In the genomic region with DNA sequence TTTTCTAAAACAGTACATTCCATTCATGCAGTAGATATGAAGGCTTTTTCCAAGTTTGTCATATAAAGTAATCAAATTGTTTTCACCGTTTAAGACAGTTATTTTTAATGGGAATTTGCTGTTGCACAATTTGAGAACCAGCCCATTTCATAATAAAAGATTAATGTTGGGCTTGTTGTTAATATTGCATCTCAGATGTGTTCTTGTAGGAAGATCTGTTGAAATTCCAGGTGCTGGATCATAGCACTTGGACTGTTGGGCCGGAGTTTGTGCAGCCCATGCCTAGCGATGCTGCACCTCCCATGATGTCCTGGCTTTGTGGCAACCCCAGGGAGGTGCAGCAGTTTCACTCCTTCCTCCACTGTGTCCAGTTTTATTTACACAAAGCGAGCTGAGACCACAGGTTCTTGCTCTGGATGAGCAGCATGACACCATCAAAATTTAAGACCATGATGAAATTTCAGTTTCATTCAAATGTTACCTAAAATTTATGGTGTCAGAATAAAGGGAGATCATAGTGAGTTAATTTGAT, we compare ENCODE assay signal across 30 cellular contexts. TPM values are rescaled to one million over a fixed set of nuclear protein-coding genes. Genes with fewer than 3 reads are reported as not detected.
DNase-seq lines count a peak whose midpoint lies in the region; ATAC-seq and TF ChIP-seq lines count a peak whose summit lies in the region.
"Had no signal": no experiment of that assay in that cellular context is flagged by ENCODE, and none has a peak within 500 bp of the region (broad histone marks: within the 10 kb centered on the region; RNA-seq: fewer than 3 reads in every experiment).

No MANE protein-coding gene starts in this region.

- no peak overlapping the region for H3K4me3 ChIP-seq in PC-9
- H3K4me3 ChIP-seq: neural progenitor cell, skin epidermis had no signal

- POLR2A ChIA-PET in activated CD8-positive, alpha-beta T cell treated with anti-CD3 and anti-CD28 coated beads for 36 hours (lab: Charles Lee), result no interaction called here
- POLR2A ChIA-PET in activated CD8-positive, alpha-beta T cell treated with anti-CD3 and anti-CD28 coated beads, Interleukin-2, amount 10 ng/mL, durations not matched to agents 7 days and 5 days (lab: Charles Lee), result no interaction called here
- POLR2A ChIA-PET in PC-9 (lab: Charles Lee; ENCODE audit: unreplicated experiment), result no interaction called here

- no peak overlapping the region for H2AFZ ChIP-seq in PC-9
- H2AFZ ChIP-seq: neural progenitor cell, parathyroid adenoma had no signal

- H3F3A ChIP-seq in PC-9 (ENCODE audit: insufficient read depth, low read depth), result no peaks in the 10 kb centered on the region

- H3K4me2 ChIP-seq in PC-9, result no peak overlapping the region
- H3K4me2 ChIP-seq: neural progenitor cell had no signal

- no peak overlapping the region for H3K4me3 Mint-ChIP-seq in activated CD8-positive, alpha-beta T cell treated with anti-CD3 and anti-CD28 coated beads for 36 hours
- H3K4me3 Mint-ChIP-seq in activated CD8-positive, alpha-beta T cell treated with anti-CD3 and anti-CD28 coated beads, Interleukin-2, amount 10 ng/mL, durations not matched to agents 7 days and 5 days, result no peak overlapping the region
- H3K4me3 Mint-ChIP-seq in brain, result no peak overlapping the region
- H3K4me3 Mint-ChIP-seq in nephron, result no peak overlapping the region
- H3K4me3 Mint-ChIP-seq: activated CD4-positive, alpha-beta T cell treated with anti-CD3 and anti-CD28 coated beads, Interleukin-2, amount 10 ng/mL, durations not matched to agents 24 days and 14 days; neural progenitor cell; stimulated activated naive B cell treated with anti-CD40 and anti-IgM and Interleukin-4, amounts not matched to agents 10 μg/mL and 1 μg/mL and 100 μg/mL, for 72 hours had no signal

- ATAC-seq in activated CD8-positive, alpha-beta T cell treated with anti-CD3 and anti-CD28 coated beads for 36 hours, result no peak
- no peak for ATAC-seq in activated CD8-positive, alpha-beta T cell treated with anti-CD3 and anti-CD28 coated beads, Interleukin-2, amount 10 ng/mL, durations not matched to agents 7 days and 5 days
- ATAC-seq: left lobe of liver; stimulated activated naive B cell treated with anti-CD40 and anti-IgM and Interleukin-4, amounts not matched to agents 10 μg/mL and 1 μg/mL and 100 μg/mL, for 72 hours had no signal

- no peaks in the 10 kb centered on the region for H3K27me3 ChIP-seq in PC-9 (ENCODE audit: insufficient read depth, low read depth)
- H3K27me3 ChIP-seq: brain microvascular endothelial cell, neural progenitor cell had no signal

- H3K36me3 Mint-ChIP-seq in activated CD8-positive, alpha-beta T cell treated with anti-CD3 and anti-CD28 coated beads for 36 hours (ENCODE audit: low read depth), result peaks cover 12% of the 10 kb centered on the region
- H3K36me3 Mint-ChIP-seq in activated CD8-positive, alpha-beta T cell treated with anti-CD3 and anti-CD28 coated beads, Interleukin-2, amount 10 ng/mL, durations not matched to agents 7 days and 5 days (ENCODE audit: low read depth), result peaks cover 31% of the 10 kb centered on the region
- H3K36me3 Mint-ChIP-seq in brain (peaks cover 55% of the 10 kb centered on the region), nephron (ENCODE audit: low read depth) (peaks cover 53% of the 10 kb centered on the region)

- no peaks in the 10 kb centered on the region; the same call in 1 of the 2 replicates for H3K36me3 ChIP-seq in PC-9 (ENCODE audit: low read depth)

- no TSS peak for BruUV-seq in PC-9 (replicated peaks; lab: Mats Ljungman, UMichigan)

- peaks cover 2% of the 10 kb centered on the region for H3K4me1 Mint-ChIP-seq in activated CD8-positive, alpha-beta T cell treated with anti-CD3 and anti-CD28 coated beads for 36 hours (ENCODE audit: low read depth)
- peaks cover 6% of the 10 kb centered on the region for H3K4me1 Mint-ChIP-seq in activated CD8-positive, alpha-beta T cell treated with anti-CD3 and anti-CD28 coated beads, Interleukin-2, amount 10 ng/mL, durations not matched to agents 7 days and 5 days (ENCODE audit: low read depth)
- H3K4me1 Mint-ChIP-seq in brain (peaks cover 11% of the 10 kb centered on the region), nephron (peaks cover 30% of the 10 kb centered on the region)
- H3K4me1 Mint-ChIP-seq: activated CD4-positive, alpha-beta T cell treated with anti-CD3 and anti-CD28 coated beads, Interleukin-2, amount 10 ng/mL, durations not matched to agents 24 days and 14 days; stimulated activated naive B cell treated with anti-CD40 and anti-IgM and Interleukin-4, amounts not matched to agents 10 μg/mL and 1 μg/mL and 100 μg/mL, for 72 hours had no signal

- H4K20me1 ChIP-seq in PC-9 (ENCODE audit: insufficient read depth), result peaks cover 3% of the 10 kb centered on the region; the same call in 1 of the 2 replicates

- H3K27me3 Mint-ChIP-seq in activated CD8-positive, alpha-beta T cell treated with anti-CD3 and anti-CD28 coated beads for 36 hours, result no peaks in the 10 kb centered on the region
- H3K27me3 Mint-ChIP-seq in activated CD8-positive, alpha-beta T cell treated with anti-CD3 and anti-CD28 coated beads, Interleukin-2, amount 10 ng/mL, durations not matched to agents 7 days and 5 days (ENCODE audit: low read depth), result no peaks in the 10 kb centered on the region
- H3K27me3 Mint-ChIP-seq in brain (no peaks in the 10 kb centered on the region), nephron (ENCODE audit: low read depth) (no peaks in the 10 kb centered on the region)
- H3K27me3 Mint-ChIP-seq: activated CD4-positive, alpha-beta T cell treated with anti-CD3 and anti-CD28 coated beads, Interleukin-2, amount 10 ng/mL, durations not matched to agents 24 days and 14 days; stimulated activated naive B cell treated with anti-CD40 and anti-IgM and Interleukin-4, amounts not matched to agents 10 μg/mL and 1 μg/mL and 100 μg/mL, for 72 hours had no signal

- CTCF ChIA-PET in activated CD8-positive, alpha-beta T cell treated with anti-CD3 and anti-CD28 coated beads for 36 hours (lab: Charles Lee), result interaction anchor here (0.9 to 1.6 kb wide), 2 partner anchors 14 to 193 kb away, joined by 3 to 5 read pairs; no protein-coding TSS in a partner anchor
- CTCF ChIA-PET in activated CD8-positive, alpha-beta T cell treated with anti-CD3 and anti-CD28 coated beads, Interleukin-2, amount 10 ng/mL, durations not matched to agents 7 days and 5 days (lab: Charles Lee), result interaction anchor here (1.6 kb wide), 1 partner anchor 193 kb away, joined by 9 read pairs; no protein-coding TSS in a partner anchor
- CTCF ChIA-PET in PC-9 (lab: Charles Lee), result no interaction called here

- no peaks in the 10 kb centered on the region for H3K4me1 ChIP-seq in PC-9 (replicated peaks; ENCODE audit: insufficient read depth)
- H3K4me1 ChIP-seq: neural progenitor cell, parathyroid adenoma had no signal

- no peaks in the 10 kb centered on the region for H3K9me3 ChIP-seq in PC-9 (ENCODE audit: insufficient read depth, low read depth)

- H3K9me3 Mint-ChIP-seq in activated CD8-positive, alpha-beta T cell treated with anti-CD3 and anti-CD28 coated beads for 36 hours, result no peaks in the 10 kb centered on the region
- H3K9me3 Mint-ChIP-seq in activated CD8-positive, alpha-beta T cell treated with anti-CD3 and anti-CD28 coated beads, Interleukin-2, amount 10 ng/mL, durations not matched to agents 7 days and 5 days (ENCODE audit: insufficient read depth), result no peaks in the 10 kb centered on the region
- H3K9me3 Mint-ChIP-seq in brain (no peaks in the 10 kb centered on the region), nephron (no peaks in the 10 kb centered on the region)
- H3K9me3 Mint-ChIP-seq: activated CD4-positive, alpha-beta T cell treated with anti-CD3 and anti-CD28 coated beads, Interleukin-2, amount 10 ng/mL, durations not matched to agents 24 days and 14 days; neural progenitor cell; stimulated activated naive B cell treated with anti-CD40 and anti-IgM and Interleukin-4, amounts not matched to agents 10 μg/mL and 1 μg/mL and 100 μg/mL, for 72 hours had no signal

- intact Hi-C loops in activated CD8-positive, alpha-beta T cell treated with anti-CD3 and anti-CD28 coated beads for 36 hours (cut with micrococcal nuclease), result no loop called here
- intact Hi-C loops in PC-9 (cut with micrococcal nuclease; ENCODE audit: unreplicated experiment), result no loop called here

- no peaks in the 10 kb centered on the region for H3K9me2 ChIP-seq in PC-9 (ENCODE audit: insufficient read depth)

- no peak for DNase-seq in activated CD8-positive, alpha-beta T cell treated with anti-CD3 and anti-CD28 coated beads for 36 hours
- DNase-seq in activated CD8-positive, alpha-beta T cell treated with anti-CD3 and anti-CD28 coated beads, Interleukin-2, amount 10 ng/mL, durations not matched to agents 7 days and 5 days, result no peak
- DNase-seq in PC-9 (no peak), NCI-H187 treated with DMSO at 0.1 percent for 48 hours (lab: John Stamatoyannopoulos, UW) (no peak)
- DNase-seq: 8988T; activated CD4-positive, alpha-beta T cell treated with anti-CD3 and anti-CD28 coated beads, Interleukin-2, amount 10 ng/mL, durations not matched to agents 24 days and 14 days; activated T-cell treated with anti-CD3 and anti-CD28 coated beads, Interleukin-2, amount 50 U/mL, for 1 hour; amniotic stem cell; brain microvascular endothelial cell; COR-L47; glutamatergic neuron; KG1; mesenchymal stem cell; NCI-H1092 treated with DMSO at 0.1 percent for 48 hours; NCI-H187; NCI-H2171; NCI-H510A; retina; stimulated activated naive B cell treated with anti-CD40 and anti-IgM and Interleukin-4, amounts not matched to agents 10 μg/mL and 1 μg/mL and 100 μg/mL, for 72 hours; SW 1271; T-helper 9 cell had no signal

- TF ChIP-seq CTCF in activated CD8-positive, alpha-beta T cell treated with anti-CD3 and anti-CD28 coated beads for 36 hours (IDR thresholded peaks at IDR 0.05), result no peak
- TF ChIP-seq CTCF in brain (conservative IDR thresholded peaks at IDR 0.05), result no peak
- TF ChIP-seq CTCF in nephron (IDR thresholded peaks at IDR 0.05; ENCODE audit: unreplicated experiment in 3 of 3), result no peak
- TF ChIP-seq CTCF in PC-9 (conservative IDR thresholded peaks at IDR 0.05), result no peak

- no peaks in the 10 kb centered on the region for H3K79me2 ChIP-seq in PC-9 (ENCODE audit: low read depth)
- H3K79me2 ChIP-seq: parathyroid adenoma had no signal

- H3K27ac ChIP-seq in PC-9, result no peak overlapping the region
- H3K27ac ChIP-seq: brain microvascular endothelial cell, neural progenitor cell, parathyroid adenoma, VCaP had no signal

- H3K27ac Mint-ChIP-seq in activated CD8-positive, alpha-beta T cell treated with anti-CD3 and anti-CD28 coated beads for 36 hours, result peak overlapping the region; percentile 34
- no peak overlapping the region for H3K27ac Mint-ChIP-seq in activated CD8-positive, alpha-beta T cell treated with anti-CD3 and anti-CD28 coated beads, Interleukin-2, amount 10 ng/mL, durations not matched to agents 7 days and 5 days
- peak overlapping the region in 3 of 5 experiments; percentile 26 to 81 (median 41) for H3K27ac Mint-ChIP-seq in brain
- H3K27ac Mint-ChIP-seq in nephron, result peak overlapping the region in 2 of 3 experiments; percentile 57 to 86
- H3K27ac Mint-ChIP-seq: activated CD4-positive, alpha-beta T cell treated with anti-CD3 and anti-CD28 coated beads, Interleukin-2, amount 10 ng/mL, durations not matched to agents 24 days and 14 days; neural progenitor cell; stimulated activated naive B cell treated with anti-CD40 and anti-IgM and Interleukin-4, amounts not matched to agents 10 μg/mL and 1 μg/mL and 100 μg/mL, for 72 hours had no signal

RNA-seq across cellular contexts. Expression of a gene that starts 12.2 kb away (rescaled TPM):
- total RNA-seq in activated CD8-positive, alpha-beta T cell treated with anti-CD3 and anti-CD28 coated beads for 36 hours, result 10 to 100 TPM; 16.2 to 18.3 TPM
- total RNA-seq in activated CD8-positive, alpha-beta T cell treated with anti-CD3 and anti-CD28 coated beads, Interleukin-2, amount 10 ng/mL, durations not matched to agents 7 days and 5 days, result 10 to 100 TPM; 10.8 to 11.0 TPM
- 34.3 TPM for polyA plus RNA-seq in brain (ENCODE audit: insufficient read depth, low read depth, low replicate concordance)
- total RNA-seq in PC-9 (2021), result 43.4 and 44.4 TPM in 2 replicates

RNA-seq across cellular contexts. Expression of a gene that starts 12.3 kb away (rescaled TPM):
- under 1 TPM; 0.69 to 0.79 TPM for total RNA-seq in activated CD8-positive, alpha-beta T cell treated with anti-CD3 and anti-CD28 coated beads for 36 hours
- 1 to 10 TPM in 1 of 2 experiments, under 1 TPM in 1; 0.97 to 1.2 TPM for total RNA-seq in activated CD8-positive, alpha-beta T cell treated with anti-CD3 and anti-CD28 coated beads, Interleukin-2, amount 10 ng/mL, durations not matched to agents 7 days and 5 days
- polyA plus RNA-seq in brain (ENCODE audit: insufficient read depth, low read depth, low replicate concordance), result 1.7 TPM
- total RNA-seq in PC-9 (2021), result 9.0 and 9.5 TPM in 2 replicates

RNA-seq across cellular contexts. Expression of a gene that starts 43.4 kb away (rescaled TPM):
- 10 to 100 TPM; 33.2 to 34.7 TPM for total RNA-seq in activated CD8-positive, alpha-beta T cell treated with anti-CD3 and anti-CD28 coated beads for 36 hours
- total RNA-seq in activated CD8-positive, alpha-beta T cell treated with anti-CD3 and anti-CD28 coated beads, Interleukin-2, amount 10 ng/mL, durations not matched to agents 7 days and 5 days, result 10 to 100 TPM; 19.7 to 22.5 TPM
- polyA plus RNA-seq in brain (ENCODE audit: insufficient read depth, low read depth, low replicate concordance), result 24.9 TPM
- total RNA-seq in PC-9 (2021), result 26.0 and 31.2 TPM in 2 replicates

RNA-seq across cellular contexts. Expression of a gene that starts 43.5 kb away (rescaled TPM):
- not detected for total RNA-seq in activated CD8-positive, alpha-beta T cell treated with anti-CD3 and anti-CD28 coated beads for 36 hours
- not detected for total RNA-seq in activated CD8-positive, alpha-beta T cell treated with anti-CD3 and anti-CD28 coated beads, Interleukin-2, amount 10 ng/mL, durations not matched to agents 7 days and 5 days
- not detected for polyA plus RNA-seq in brain (ENCODE audit: insufficient read depth, low read depth, low replicate concordance)
- not detected in 2 replicates for total RNA-seq in PC-9 (2021)
- total RNA-seq: activated CD4-positive, alpha-beta T cell treated with anti-CD3 and anti-CD28 coated beads, Interleukin-2, amount 10 ng/mL, durations not matched to agents 24 days and 14 days; MCF 10A; RPMI7951 had no signal

RNA-seq across cellular contexts. Expression of a gene that starts 58.2 kb away (rescaled TPM):
- total RNA-seq in activated CD8-positive, alpha-beta T cell treated with anti-CD3 and anti-CD28 coated beads for 36 hours, result 10 to 100 TPM; 88.0 to 88.3 TPM
- total RNA-seq in activated CD8-positive, alpha-beta T cell treated with anti-CD3 and anti-CD28 coated beads, Interleukin-2, amount 10 ng/mL, durations not matched to agents 7 days and 5 days, result 10 to 100 TPM; 15.6 to 16.0 TPM
- 9.0 TPM for polyA plus RNA-seq in brain (ENCODE audit: insufficient read depth, low read depth, low replicate concordance)
- total RNA-seq in PC-9 (2021), result 9.2 and 10.3 TPM in 2 replicates
